In genomic region chr4:55386073-55386472, GRCh38 we compare ENCODE assay signal across 9 cellular contexts. TPM values are rescaled to one million over a fixed set of nuclear protein-coding genes. Genes with fewer than 3 reads are reported as not detected.
DNase-seq lines count a peak whose midpoint lies in the region; ATAC-seq, FAIRE-seq and TF ChIP-seq lines count a peak whose summit lies in the region.
"Had no signal": no experiment of that assay in that cellular context is flagged by ENCODE, and none has a peak within 500 bp of the region (broad histone marks: within the 10 kb centered on the region; RNA-seq: fewer than 3 reads in every experiment).

No MANE protein-coding gene starts in this region.

- FAIRE-seq in keratinocyte (lab: Jason Lieb, UNC), result peak; percentile 64
- FAIRE-seq: colon had no signal

- dilution Hi-C loops in keratinocyte (cut with MboI; ENCODE audit: extremely low pct_ligation_motif_present, low sequenced_read_pairs), result no loop called here

- no peaks in the 10 kb centered on the region for H4K20me1 ChIP-seq in keratinocyte (ENCODE audit: control insufficient read depth, extremely low read depth, insufficient read depth, low read length)

- no peaks in the 10 kb centered on the region for H3K79me2 ChIP-seq in keratinocyte (ENCODE audit: control insufficient read depth, insufficient read depth, low read length)

- H2AFZ ChIP-seq in keratinocyte (ENCODE audit: control insufficient read depth, low read length), result no peak overlapping the region

- no peak overlapping the region for H3K4me3 ChIP-seq in keratinocyte (ENCODE audit: control insufficient read depth in 2 of 3, extremely low read depth in 1 of 3, insufficient read depth in 2 of 3, low read depth in 1 of 3, low read length in 3 of 3)

- ATAC-seq in GM18907 (IDR thresholded peaks at IDR 0.05; ENCODE audit: unreplicated experiment), result peak; percentile 77
- peak; percentile 75 for ATAC-seq in HG02759 (IDR thresholded peaks at IDR 0.05; ENCODE audit: unreplicated experiment)

- no peaks in the 10 kb centered on the region for H3K36me3 ChIP-seq in keratinocyte (ENCODE audit: control insufficient read depth in 2 of 2, extremely low read depth in 1 of 2, insufficient read depth in 2 of 2, low read length in 2 of 2)

- H3K27ac ChIP-seq in keratinocyte (ENCODE audit: control insufficient read depth, insufficient read depth, low read length), result no peak overlapping the region

- no peaks in the 10 kb centered on the region for H3K27me3 ChIP-seq in keratinocyte (ENCODE audit: control insufficient read depth, extremely low read depth, insufficient read depth, low read length)

- H3K9ac ChIP-seq in keratinocyte (ENCODE audit: control insufficient read depth, extremely low read depth, insufficient read depth, low read length), result no peak overlapping the region

- H3K4me1 ChIP-seq in keratinocyte (ENCODE audit: control insufficient read depth, extremely low read depth, insufficient read depth, low read length), result no peaks in the 10 kb centered on the region

- no peaks in the 10 kb centered on the region for H3K9me3 ChIP-seq in keratinocyte (ENCODE audit: control insufficient read depth, low read depth, low read length)

- peak; percentile 17 for DNase-seq in RPMI7951 (ENCODE audit: low read depth)
- DNase-seq in keratinocyte (ENCODE audit: low read depth, low spot score), result no peak
- DNase-seq in GM19238 (ENCODE audit: insufficient read length, low spot score), result no peak
- DNase-seq in NCI-H345 (lab: John Stamatoyannopoulos, UW), result no peak
- DNase-seq in T-helper 1 cell, result no peak
- no peak for DNase-seq in NCI-H1436 treated with DMSO at 0.1 percent for 48 hours (lab: John Stamatoyannopoulos, UW)

- H3K9me1 ChIP-seq in keratinocyte (ENCODE audit: control insufficient read depth, extremely low read depth, insufficient read depth, low read length), result no peaks in the 10 kb centered on the region

- TF ChIP-seq CTCF in keratinocyte (optimal IDR thresholded peaks at IDR 0.05 in 1 of 3, IDR thresholded peaks at IDR 0.05 in 1 of 3, conservative IDR thresholded peaks at IDR 0.05 in 1 of 3; ENCODE audit: extremely low read depth in 1 of 3, insufficient read depth in 2 of 3, low read length in 3 of 3), result no peak

- H3K4me2 ChIP-seq in keratinocyte (ENCODE audit: control insufficient read depth, extremely low read depth, insufficient read depth, low read depth, low read length), result no peak overlapping the region

RNA-seq across cellular contexts. Expression of gene TMEM165, which starts 9.7 kb away (rescaled TPM):
- 96.1 and 101 TPM in 2 replicates for total RNA-seq in RPMI7951 (2014; rRNA removed; shearing (Covaris generic))
- polyA plus RNA-seq in keratinocyte, result 71.8 to 144 TPM (median 132 TPM) in 3 replicates
- polyA plus RNA-seq in keratinocyte (2011; ENCODE audit: low read depth), result 80.5 TPM
- polyA plus RNA-seq in keratinocyte (2011; cell fraction: cytosol; rRNA removed), result 45.7 and 71.7 TPM in 2 replicates
- polyA plus RNA-seq in keratinocyte (2011; cell fraction: nucleus; rRNA removed), result 133 and 164 TPM in 2 replicates
- 50.8 and 60.0 TPM in 2 replicates for polyA plus RNA-seq in keratinocyte (2012; ENCODE audit: low replicate concordance)
- 76.7 to 140 TPM (median 112 TPM) in 3 replicates for polyA minus RNA-seq in keratinocyte
- 61.6 TPM for polyA minus RNA-seq in keratinocyte (2011; cell fraction: cytosol; rRNA and poly(A)+ RNA removed)
- polyA minus RNA-seq in keratinocyte (2011; cell fraction: nucleus; rRNA and poly(A)+ RNA removed), result 77.6 and 125 TPM in 2 replicates

RNA-seq across cellular contexts. Expression of gene SRD5A3, which starts 40.0 kb away (rescaled TPM):
- 15.5 and 16.0 TPM in 2 replicates for total RNA-seq in RPMI7951 (2014; rRNA removed; shearing (Covaris generic))
- 7.3 to 15.9 TPM (median 15.6 TPM) in 3 replicates for polyA plus RNA-seq in keratinocyte
- 3.5 TPM for polyA plus RNA-seq in keratinocyte (2011; ENCODE audit: low read depth)
- 9.0 and 17.5 TPM in 2 replicates for polyA plus RNA-seq in keratinocyte (2011; cell fraction: cytosol; rRNA removed)
- polyA plus RNA-seq in keratinocyte (2011; cell fraction: nucleus; rRNA removed), result 6.5 and 9.2 TPM in 2 replicates
- polyA plus RNA-seq in keratinocyte (2012; ENCODE audit: low replicate concordance), result 8.4 and 13.9 TPM in 2 replicates
- 7.5 to 15.1 TPM (median 14.3 TPM) in 3 replicates for polyA minus RNA-seq in keratinocyte
- 12.1 TPM for polyA minus RNA-seq in keratinocyte (2011; cell fraction: cytosol; rRNA and poly(A)+ RNA removed)
- 2.0 and 4.7 TPM in 2 replicates for polyA minus RNA-seq in keratinocyte (2011; cell fraction: nucleus; rRNA and poly(A)+ RNA removed)
